In genomic region chr22:38050720-38051119, GRCh38 we compare ENCODE assay signal across 26 cellular contexts. TPM values are rescaled to one million over a fixed set of nuclear protein-coding genes. Genes with fewer than 3 reads are reported as not detected.
DNase-seq lines count a peak whose midpoint lies in the region; ATAC-seq, FAIRE-seq and TF ChIP-seq lines count a peak whose summit lies in the region.
"Had no signal": no experiment of that assay in that cellular context is flagged by ENCODE, and none has a peak within 500 bp of the region (broad histone marks: within the 10 kb centered on the region; RNA-seq: fewer than 3 reads in every experiment).

No MANE protein-coding gene starts in this region.

- no peak overlapping the region for H2BK12ac ChIP-seq in H1 (ENCODE audit: low read depth, low read length)
- H2BK12ac ChIP-seq in mesenchymal stem cell (ENCODE audit: low read length in 2 of 2) = no peak overlapping the region

- H3K23me2 ChIP-seq in H1 (ENCODE audit: low read depth, low read length) = no peaks in the 10 kb centered on the region

- H3K4ac ChIP-seq in IMR-90 (ENCODE audit: low read depth, low read length) (no peak overlapping the region), H1 (replicated peaks; ENCODE audit: insufficient read length, low read depth, low read length) (no peak overlapping the region), mesenchymal stem cell (ENCODE audit: low read depth in 1 of 2, low read length in 2 of 2) (no peak overlapping the region)

- peak overlapping the region; percentile 41 for H2AFZ ChIP-seq in IMR-90 (replicated peaks; ENCODE audit: low read length, poor library complexity)
- no peak overlapping the region for H2AFZ ChIP-seq in H1 (ENCODE audit: low read length)
- no peak overlapping the region for H2AFZ ChIP-seq in osteoblast (ENCODE audit: low read length)
- H2AFZ ChIP-seq in mesenchymal stem cell (ENCODE audit: low read depth, low read length) = no peak overlapping the region

- no peaks in the 10 kb centered on the region for H3K79me2 ChIP-seq in H1 (ENCODE audit: control insufficient read depth in 1 of 2, insufficient read depth in 2 of 2, low read length in 2 of 2)
- no peaks in the 10 kb centered on the region for H3K79me2 ChIP-seq in osteoblast (ENCODE audit: insufficient read depth, low read length)

- no peak overlapping the region for H2BK5ac ChIP-seq in IMR-90 (ENCODE audit: low read depth, low read length, poor library complexity, severe bottlenecking)
- H2BK5ac ChIP-seq in H1 (ENCODE audit: low read depth, low read length) = no peak overlapping the region
- no peak overlapping the region for H2BK5ac ChIP-seq in mesenchymal stem cell (ENCODE audit: low read depth, low read length, poor library complexity, severe bottlenecking)

- dilution Hi-C loops in IMR-90 (cut with HindIII; ENCODE audit: low sequenced_read_pairs, unreplicated experiment) = no loop called here

- H2BK15ac ChIP-seq in IMR-90 (ENCODE audit: low read depth, low read length) = no peak overlapping the region
- no peak overlapping the region for H2BK15ac ChIP-seq in H1 (ENCODE audit: low read length)
- H2BK15ac ChIP-seq in mesenchymal stem cell (ENCODE audit: low read depth, poor library complexity, severe bottlenecking) = no peak overlapping the region

- TF ChIP-seq RAD21 in IMR-90 (IDR thresholded peaks at IDR 0.05; ENCODE audit: low read length) (no peak), H1 (IDR thresholded peaks at IDR 0.05 in 1 of 2, conservative IDR thresholded peaks at IDR 0.05 in 1 of 2; ENCODE audit: low read depth in 2 of 2, low read length in 2 of 2) (no peak)

- H3K56ac ChIP-seq in IMR-90 (ENCODE audit: extremely low read depth, insufficient read depth, low read length) (no peak overlapping the region), H1 (replicated peaks; ENCODE audit: insufficient read length, low read depth, low read length) (no peak overlapping the region)

- POLR2A ChIA-PET in IMR-90 (lab: Charles Lee; ENCODE audit: unreplicated experiment) (no interaction called here), H1 (lab: Charles Lee; ENCODE audit: partially characterized antibody) (interaction anchor here (1.0 kb wide), 1 partner anchor 16 kb away, joined by 5 read pairs; no protein-coding TSS in a partner anchor)

- H4K20me1 ChIP-seq in IMR-90 (ENCODE audit: insufficient read depth, low read length) (no peaks in the 10 kb centered on the region; the same call in 1 of the 2 replicates), H1 (replicated peaks in 1 of 2; ENCODE audit: control insufficient read depth in 1 of 2, insufficient read depth in 2 of 2, low read length in 2 of 2) (no peaks in the 10 kb centered on the region), osteoblast (ENCODE audit: insufficient read depth, low read length) (no peaks in the 10 kb centered on the region)

- H3K27me3 ChIP-seq in IMR-90 (ENCODE audit: control insufficient read depth, insufficient read depth, low read length) = peaks cover 5% of the 10 kb centered on the region; the same call in 1 of the 2 replicates
- no peaks in the 10 kb centered on the region; a peak in 1 of 7 replicates for H3K27me3 ChIP-seq in H1 (replicated peaks in 1 of 4; ENCODE audit: control insufficient read depth in 3 of 4, extremely low read depth in 1 of 4, insufficient read depth in 3 of 4, low read length in 3 of 4)
- H3K27me3 ChIP-seq in osteoblast (ENCODE audit: insufficient read depth, low read length) = peaks cover 6% of the 10 kb centered on the region
- no peaks in the 10 kb centered on the region for H3K27me3 ChIP-seq in tibial nerve
- peaks cover 4 to 32% of the 10 kb centered on the region in 2 experiments for H3K27me3 ChIP-seq in mesenchymal stem cell (ENCODE audit: control insufficient read depth in 1 of 2, insufficient read depth in 1 of 2, low read length in 2 of 2)
- no peaks in the 10 kb centered on the region for H3K27me3 ChIP-seq in left lung

- no peaks in the 10 kb centered on the region for H3K9me1 ChIP-seq in IMR-90 (ENCODE audit: insufficient read depth, low read length)

- H4K8ac ChIP-seq in IMR-90 (ENCODE audit: low read depth in 2 of 2, low read length in 2 of 2) = no peak overlapping the region
- H4K8ac ChIP-seq in H1 (ENCODE audit: extremely low read depth, insufficient read depth, low read length) = peak overlapping the region; percentile 71; the same call in 1 of the 2 replicates
- H4K8ac ChIP-seq in mesenchymal stem cell (ENCODE audit: low read length) = no peak overlapping the region

- TF ChIP-seq EP300 in H1 (IDR thresholded peaks at IDR 0.05; ENCODE audit: borderline replicate concordance in 1 of 2, low read depth in 2 of 2, low read length in 2 of 2) (no peak), tibial nerve (IDR thresholded peaks at IDR 0.05) (no peak)

- no peak overlapping the region for H3K27ac ChIP-seq in IMR-90 (ENCODE audit: insufficient read depth, low read length)
- H3K27ac ChIP-seq in H1 (ENCODE audit: low read depth, low read length) = no peak overlapping the region
- H3K27ac ChIP-seq in osteoblast (ENCODE audit: low read depth, low read length) = no peak overlapping the region
- H3K27ac ChIP-seq in tibial nerve = peak overlapping the region; percentile 72 to 96 (median 87)
- no peak overlapping the region for H3K27ac ChIP-seq in mesenchymal stem cell (ENCODE audit: low read length, poor library complexity, severe bottlenecking)
- no peak overlapping the region for H3K27ac ChIP-seq in left lung

- WGBS in IMR-90 (ENCODE audit: extremely low coverage in 2 of 2, insufficient read length in 1 of 2), 2 experiments = 75% methylated on average over 2 of the region's 7 CpGs; no CpG with 5 or more reads in 1 of the 2 experiments
- 92% methylated on average over 7 of the region's 7 CpGs; no CpG with 5 or more reads in 1 of the 2 experiments for WGBS in H1 (ENCODE audit: extremely low coverage in 1 of 2, insufficient coverage in 1 of 2, insufficient read length in 1 of 2, insufficient replicate concordance in 2 of 2, low coverage in 1 of 2, low lambda C conversion rate in 2 of 2, missing lambda C conversion rate in 1 of 2), 2 experiments
- 41 to 45% methylated on average over 5 to 7 of the region's 7 CpGs for WGBS in tibial nerve, 2 donors
- WGBS in mesenchymal stem cell = 89% methylated on average over 7 of the region's 7 CpGs

- H3K79me1 ChIP-seq in IMR-90 (ENCODE audit: low read depth in 1 of 2, low read length in 2 of 2) (no peaks in the 10 kb centered on the region), H1 (ENCODE audit: low read depth, low read length) (no peaks in the 10 kb centered on the region), mesenchymal stem cell (replicated peaks; ENCODE audit: low read length, poor library complexity, severe bottlenecking) (no peaks in the 10 kb centered on the region)

- no peak for ATAC-seq in IMR-90 (ENCODE audit: low read depth)
- no peak for ATAC-seq in left lung
- ATAC-seq in GM19463 (IDR thresholded peaks at IDR 0.05; ENCODE audit: unreplicated experiment) = no peak

- no peaks in the 10 kb centered on the region for H3K36me3 ChIP-seq in IMR-90 (ENCODE audit: control insufficient read depth, insufficient read depth, low read length)
- no peaks in the 10 kb centered on the region for H3K36me3 ChIP-seq in H1 (ENCODE audit: control insufficient read depth in 2 of 4, insufficient read depth in 4 of 4, low read length in 3 of 4)
- H3K36me3 ChIP-seq in osteoblast (ENCODE audit: insufficient read depth, low read length) = no peaks in the 10 kb centered on the region
- no peaks in the 10 kb centered on the region for H3K36me3 ChIP-seq in tibial nerve
- H3K36me3 ChIP-seq in mesenchymal stem cell (ENCODE audit: control insufficient read depth in 1 of 2, insufficient read depth in 2 of 2, low read depth in 1 of 2, low read length in 2 of 2) = no peaks in the 10 kb centered on the region
- no peaks in the 10 kb centered on the region for H3K36me3 ChIP-seq in left lung

- no peak overlapping the region for H4K91ac ChIP-seq in IMR-90 (ENCODE audit: insufficient read depth, low read depth, low read length)
- no peak overlapping the region for H4K91ac ChIP-seq in H1 (replicated peaks; ENCODE audit: insufficient read length, low read length)
- H4K91ac ChIP-seq in mesenchymal stem cell (ENCODE audit: low read length) = no peak overlapping the region

- TF ChIP-seq CTCF in IMR-90 (conservative IDR thresholded peaks at IDR 0.05; ENCODE audit: low read depth, low read length) = no peak
- TF ChIP-seq CTCF in H1 (IDR thresholded peaks at IDR 0.05; ENCODE audit: control extremely low read depth in 1 of 3, insufficient read depth in 1 of 3, low read depth in 1 of 3, low read length in 3 of 3) = no peak
- TF ChIP-seq CTCF in osteoblast (IDR thresholded peaks at IDR 0.05; ENCODE audit: extremely low read depth, low read depth, low read length) = no peak
- no peak for TF ChIP-seq CTCF in tibial nerve (IDR thresholded peaks at IDR 0.05)
- TF ChIP-seq CTCF in left lung (IDR thresholded peaks at IDR 0.05) = no peak

- H2AK9ac ChIP-seq in IMR-90 (replicated peaks; ENCODE audit: low read depth, low read length, poor library complexity) = no peak overlapping the region

- H2BK120ac ChIP-seq in IMR-90 (ENCODE audit: low read depth, low read length) (no peak overlapping the region), H1 (replicated peaks; ENCODE audit: low read depth, low read length) (no peak overlapping the region), mesenchymal stem cell (ENCODE audit: low read depth, low read length) (no peak overlapping the region)

- no peak for FAIRE-seq in H1 (lab: Jason Lieb, UNC)
- FAIRE-seq: GM12892, GM19239, HTR-8/SVneo, RCC 7860 had no signal

- no peak overlapping the region for H3K18ac ChIP-seq in IMR-90 (ENCODE audit: low read depth, low read length)
- no peak overlapping the region for H3K18ac ChIP-seq in H1 (ENCODE audit: extremely low read depth, low read length)
- no peak overlapping the region for H3K18ac ChIP-seq in mesenchymal stem cell (ENCODE audit: low read depth in 1 of 2, low read length in 2 of 2)

- intact Hi-C loops in IMR-90 (cut with micrococcal nuclease) = loop anchor here (5.0 to 10.0 kb wide), 2 partner anchors 654 to 717 kb away; partner anchors contain the start of genes GTPBP1 and JOSD1
- intact Hi-C loops in left lung (cut with DNase I) = no loop called here

- no peak for TF ChIP-seq POLR2A in IMR-90 (IDR thresholded peaks at IDR 0.05; ENCODE audit: low read depth, low read length)
- TF ChIP-seq POLR2A in H1 (IDR thresholded peaks at IDR 0.05; ENCODE audit: control extremely low read depth in 1 of 2, low read depth in 2 of 2, low read length in 2 of 2) = no peak
- no peak for TF ChIP-seq POLR2A in tibial nerve (IDR thresholded peaks at IDR 0.05)

- H3K23ac ChIP-seq in IMR-90 (ENCODE audit: low read depth, low read length) (no peak overlapping the region), H1 (ENCODE audit: insufficient read length) (no peak overlapping the region), mesenchymal stem cell (ENCODE audit: low read length in 2 of 2) (no peak overlapping the region)

- H3K9me3 ChIP-seq in IMR-90 (ENCODE audit: control insufficient read depth, insufficient read depth, low read length) (no peaks in the 10 kb centered on the region), H1 (ENCODE audit: insufficient read depth in 2 of 2, low read depth in 1 of 2, low read length in 1 of 2) (no peaks in the 10 kb centered on the region), osteoblast (ENCODE audit: low read depth, low read length) (no peaks in the 10 kb centered on the region), tibial nerve (no peaks in the 10 kb centered on the region), mesenchymal stem cell (ENCODE audit: control insufficient read depth, low read length) (no peaks in the 10 kb centered on the region), left lung (no peaks in the 10 kb centered on the region)

- H3K14ac ChIP-seq in IMR-90 (replicated peaks; ENCODE audit: low read depth, low read length) = no peak overlapping the region
- no peak overlapping the region for H3K14ac ChIP-seq in H1 (ENCODE audit: insufficient read length)
- H3K14ac ChIP-seq in mesenchymal stem cell (ENCODE audit: low read length in 2 of 2) = no peak overlapping the region

- BruUV-seq in IMR-90 (replicated peaks; lab: Mats Ljungman, UMichigan) = no TSS peak

- CTCF ChIA-PET in IMR-90 (lab: Yijun Ruan, JAX) = no interaction called here
- CTCF ChIA-PET in H1 (lab: Charles Lee; ENCODE audit: partially characterized antibody) = interaction anchor here (0.6 to 2.7 kb wide), 6 partner anchors 16 to 157 kb away, joined by 3 to 15 read pairs (median 3); no protein-coding TSS in a partner anchor

- in situ Hi-C loops in IMR-90 (cut with MboI; ENCODE audit: low sequenced_read_pairs) = loop anchor here (10.0 kb wide), 1 partner anchor 524 kb away; the partner anchor contains the start of gene DMC1

- H3K4me3 ChIP-seq in IMR-90 (ENCODE audit: insufficient read depth, low read depth, low read length) = no peak overlapping the region
- no peak overlapping the region for H3K4me3 ChIP-seq in H1 (ENCODE audit: extremely low read depth in 1 of 4, insufficient read depth in 2 of 4, low read depth in 3 of 4, low read length in 4 of 4)
- no peak overlapping the region for H3K4me3 ChIP-seq in osteoblast (ENCODE audit: insufficient read depth, low read length)
- no peak overlapping the region for H3K4me3 ChIP-seq in tibial nerve
- H3K4me3 ChIP-seq in mesenchymal stem cell (ENCODE audit: insufficient read depth in 1 of 2, low read depth in 1 of 2, low read length in 2 of 2) = no peak overlapping the region
- H3K4me3 ChIP-seq in left lung = no peak overlapping the region

- H3K9ac ChIP-seq in IMR-90 (ENCODE audit: low read depth, low read length) (no peak overlapping the region), H1 (replicated peaks in 1 of 4; ENCODE audit: extremely low read depth in 1 of 4, low read depth in 3 of 4, low read length in 3 of 4) (no peak overlapping the region), mesenchymal stem cell (ENCODE audit: low read length) (no peak overlapping the region)

- H2BK20ac ChIP-seq in IMR-90 (ENCODE audit: low read depth, low read length) (no peak overlapping the region), H1 (ENCODE audit: low read length) (peak overlapping the region; percentile 21; the same call in 1 of the 2 replicates)

- H2AK5ac ChIP-seq in IMR-90 (ENCODE audit: low read depth, low read length) (peak overlapping the region; percentile 5; the same call in 1 of the 2 replicates), H1 (ENCODE audit: low read depth, low read length) (no peak overlapping the region), mesenchymal stem cell (ENCODE audit: low read length, severe bottlenecking) (no peak overlapping the region)

- H4K5ac ChIP-seq in IMR-90 (ENCODE audit: low read depth, low read length) (no peak overlapping the region), H1 (ENCODE audit: insufficient read length, low read depth, low read length) (no peak overlapping the region)

- peaks cover 2% of the 10 kb centered on the region for H3K4me1 ChIP-seq in IMR-90 (ENCODE audit: control insufficient read depth, insufficient read depth, low read length)
- H3K4me1 ChIP-seq in H1 (replicated peaks in 1 of 4; ENCODE audit: control insufficient read depth in 3 of 4, insufficient read depth in 4 of 4, low read length in 3 of 4) = peaks cover 0 to 11% (median 4%) of the 10 kb centered on the region in 4 experiments; a peak in 4 of 7 replicates
- H3K4me1 ChIP-seq in osteoblast (ENCODE audit: insufficient read depth, low read length) = no peaks in the 10 kb centered on the region
- peaks cover 0 to 51% (median 17%) of the 10 kb centered on the region in 4 donors for H3K4me1 ChIP-seq in tibial nerve
- H3K4me1 ChIP-seq in mesenchymal stem cell (ENCODE audit: control insufficient read depth, insufficient read depth, low read depth, low read length) = peaks cover 2% of the 10 kb centered on the region
- no peaks in the 10 kb centered on the region for H3K4me1 ChIP-seq in left lung

- H3K4me2 ChIP-seq in IMR-90 (ENCODE audit: low read depth, low read length) = no peak overlapping the region
- no peak overlapping the region for H3K4me2 ChIP-seq in H1 (ENCODE audit: insufficient read depth in 1 of 2, low read depth in 2 of 2, low read length in 2 of 2)
- H3K4me2 ChIP-seq in osteoblast (ENCODE audit: insufficient read depth, low read length) = no peak overlapping the region
- H3K4me2 ChIP-seq in mesenchymal stem cell (ENCODE audit: low read length, poor library complexity, severe bottlenecking) = no peak overlapping the region

- DNase-seq in IMR-90 (no peak), H1 (ENCODE audit: low read depth in 1 of 2, low spot score in 2 of 2) (no peak), osteoblast (ENCODE audit: insufficient read length, low spot score, missing footprints) (peak; percentile 38), tibial nerve (ENCODE audit: low spot score in 2 of 2) (no peak), mesenchymal stem cell (no peak), left lung (no peak)
- DNase-seq: CD4-positive, CD25-positive, alpha-beta regulatory T cell; DMS153; DND-41; H9; HFFc6; KBM-7; NCI-H1105 treated with DMSO at 0.1 percent for 48 hours; NCI-H146; NCI-H1930; NCI-H2107; NCI-H748 treated with DMSO at 0.1 percent for 48 hours; SIG-M5 had no signal

RNA-seq across cellular contexts. Expression of gene PICK1, which starts 6.5 kb away (rescaled TPM):
- total RNA-seq in IMR-90 (2012; rRNA removed) (14.4 and 16.5 TPM in 2 replicates), osteoblast (14.4 and 15.6 TPM in 2 replicates), tibial nerve (10 to 100 TPM; 32.1 to 49.8 (median 44.2) TPM), left lung (10 to 100 TPM; 30.9 to 39.5 TPM)
- polyA plus RNA-seq in IMR-90 (2012; rRNA removed) (21.0 and 22.1 TPM in 2 replicates), H1 (2011; rRNA removed) (20.4 and 26.7 TPM in 2 replicates)
- 21.3 and 24.6 TPM in 2 replicates for polyA plus RNA-seq in IMR-90 (2012; cell fraction: cytosol; rRNA removed)
- 95.1 and 119 TPM in 2 replicates for polyA plus RNA-seq in IMR-90 (2012; cell fraction: nucleus; rRNA removed; ENCODE audit: low replicate concordance)
- 22.9 and 26.2 TPM in 2 replicates for total RNA-seq in H1 (2021; fragmentation: NEBNext Ultra II Directional; extraction: Animal tissue kit (Norgen Biotek cat#: 25700))
- polyA plus RNA-seq in H1 (2011; cell fraction: cytosol; rRNA removed) = 34.3 TPM
- 80.4 TPM for polyA plus RNA-seq in H1 (2011; cell fraction: nucleus; rRNA removed)
- polyA plus RNA-seq in H1 (2012, experiment 1 of 2) = 14.3 to 28.4 TPM (median 26.6 TPM) in 4 replicates
- polyA plus RNA-seq in H1 (2012, experiment 2 of 2) = 17.5 TPM
- polyA plus RNA-seq in H1 (2013, experiment 1 of 2) = 13.5 TPM
- polyA plus RNA-seq in H1 (2013, experiment 2 of 2) = 13.1 TPM
- polyA minus RNA-seq in H1 (2011; rRNA and poly(A)+ RNA removed) = 24.3 and 33.6 TPM in 2 replicates
- polyA minus RNA-seq in H1 (2011; cell fraction: cytosol; rRNA and poly(A)+ RNA removed) = 15.3 TPM
- 33.8 TPM for polyA minus RNA-seq in H1 (2011; cell fraction: nucleus; rRNA and poly(A)+ RNA removed)
- polyA plus RNA-seq in mesenchymal stem cell (2013, experiment 1 of 2) = 5.7 TPM
- polyA plus RNA-seq in mesenchymal stem cell (2013, experiment 2 of 2) = 5.9 TPM

RNA-seq across cellular contexts. Expression of gene SLC16A8, which starts 33.3 kb away (rescaled TPM):
- total RNA-seq in IMR-90 (2012; rRNA removed) (not detected in 2 replicates), osteoblast (not detected in 2 replicates), tibial nerve (1 to 10 TPM in 3 of 4 donors, under 1 TPM in 1; 0.98 to 1.8 (median 1.4) TPM), left lung (under 1 TPM; 0.38 to 0.45 TPM)
- polyA plus RNA-seq in IMR-90 (2012; rRNA removed) (not detected in 2 replicates), H1 (2011; rRNA removed) (0.70 and 1.2 TPM in 2 replicates)
- 0.08 and 0.21 TPM in 2 replicates for polyA plus RNA-seq in IMR-90 (2012; cell fraction: cytosol; rRNA removed)
- not detected in 2 replicates for polyA plus RNA-seq in IMR-90 (2012; cell fraction: nucleus; rRNA removed; ENCODE audit: low replicate concordance)
- not detected in 2 replicates for total RNA-seq in H1 (2021; fragmentation: NEBNext Ultra II Directional; extraction: Animal tissue kit (Norgen Biotek cat#: 25700))
- 0.62 TPM for polyA plus RNA-seq in H1 (2011; cell fraction: cytosol; rRNA removed)
- polyA plus RNA-seq in H1 (2011; cell fraction: nucleus; rRNA removed) = 0.44 TPM
- 0.69 to 1.6 TPM (median 1.3 TPM) in 4 replicates for polyA plus RNA-seq in H1 (2012, experiment 1 of 2)
- polyA plus RNA-seq in H1 (2012, experiment 2 of 2) = 0.43 TPM
- polyA plus RNA-seq in H1 (2013, experiment 1 of 2) = 0.28 TPM
- 0.17 TPM for polyA plus RNA-seq in H1 (2013, experiment 2 of 2)
- polyA minus RNA-seq in H1 (2011; rRNA and poly(A)+ RNA removed) = not detected in 2 replicates
- polyA minus RNA-seq in H1 (2011; cell fraction: cytosol; rRNA and poly(A)+ RNA removed) = not detected
- polyA minus RNA-seq in H1 (2011; cell fraction: nucleus; rRNA and poly(A)+ RNA removed) = 0.40 TPM
- not detected for polyA plus RNA-seq in mesenchymal stem cell (2013, experiment 1 of 2)
- polyA plus RNA-seq in mesenchymal stem cell (2013, experiment 2 of 2) = not detected
- total RNA-seq: A172; CD4-positive, CD25-positive, alpha-beta regulatory T cell; HFFc6; LHCN-M2; MCF 10A had no signal
- polyA plus RNA-seq: CD4-positive, CD25-positive, alpha-beta regulatory T cell had no signal

RNA-seq across cellular contexts. Expression of gene BAIAP2L2, which starts 59.8 kb away (rescaled TPM):
- 0.18 and 0.28 TPM in 2 replicates for total RNA-seq in IMR-90 (2012; rRNA removed)
- polyA plus RNA-seq in IMR-90 (2012; rRNA removed) = 0.46 and 0.67 TPM in 2 replicates
- polyA plus RNA-seq in IMR-90 (2012; cell fraction: cytosol; rRNA removed) = 0.55 and 0.81 TPM in 2 replicates
- polyA plus RNA-seq in IMR-90 (2012; cell fraction: nucleus; rRNA removed; ENCODE audit: low replicate concordance) = 1.1 and 2.3 TPM in 2 replicates
- 5.4 and 7.2 TPM in 2 replicates for total RNA-seq in H1 (2021; fragmentation: NEBNext Ultra II Directional; extraction: Animal tissue kit (Norgen Biotek cat#: 25700))
- polyA plus RNA-seq in H1 (2011; rRNA removed) = 10.0 and 13.9 TPM in 2 replicates
- 5.2 TPM for polyA plus RNA-seq in H1 (2011; cell fraction: cytosol; rRNA removed)
- 14.7 TPM for polyA plus RNA-seq in H1 (2011; cell fraction: nucleus; rRNA removed)
- 2.3 to 7.1 TPM (median 5.9 TPM) in 4 replicates for polyA plus RNA-seq in H1 (2012, experiment 1 of 2)
- 3.2 TPM for polyA plus RNA-seq in H1 (2012, experiment 2 of 2)
- 5.7 TPM for polyA plus RNA-seq in H1 (2013, experiment 1 of 2)
- polyA plus RNA-seq in H1 (2013, experiment 2 of 2) = 5.2 TPM
- 0.54 and 1.1 TPM in 2 replicates for polyA minus RNA-seq in H1 (2011; rRNA and poly(A)+ RNA removed)
- polyA minus RNA-seq in H1 (2011; cell fraction: cytosol; rRNA and poly(A)+ RNA removed) = 5.6 TPM
- 1.5 TPM for polyA minus RNA-seq in H1 (2011; cell fraction: nucleus; rRNA and poly(A)+ RNA removed)
- total RNA-seq in osteoblast = 0.88 and 1.1 TPM in 2 replicates
- 1 to 10 TPM in 3 of 4 donors, not detected in 1; 1.3 to 2.7 (median 2.1) TPM for total RNA-seq in tibial nerve
- 0.33 TPM for polyA plus RNA-seq in mesenchymal stem cell (2013, experiment 1 of 2)
- 0.30 TPM for polyA plus RNA-seq in mesenchymal stem cell (2013, experiment 2 of 2)
- under 1 TPM; 0.34 to 0.35 TPM for total RNA-seq in left lung
- total RNA-seq: A172 had no signal
- polyA plus RNA-seq: CD4-positive, CD25-positive, alpha-beta regulatory T cell had no signal

Comparison
In these comparisons a context has a peak if more than half of its experiments do, and no peak if none do; other contexts are left out.
1. H3K27ac ChIP-seq: peak in tibial nerve (4 of 4); none in IMR-90 (single experiment), H1 (single experiment), osteoblast (single experiment), mesenchymal stem cell (single experiment) and left lung (0 of 2).